Comparison of ENCODE assay signal across 16 cellular contexts in genomic region chr7:114302858-114303257, GRCh38.
"Had no signal": no experiment of that assay in that cellular context is flagged by ENCODE, and none has a peak within 500 bp of the region (broad histone marks: within the 10 kb centered on the region; RNA-seq: fewer than 3 reads in every experiment).

No MANE protein-coding gene starts in this region.

- H3K9me3 Mint-ChIP-seq: activated CD4-positive, alpha-beta memory T cell treated with anti-CD3 and anti-CD28 coated beads for 36 hours; activated naive CD4-positive, alpha-beta T cell treated with anti-CD3 and anti-CD28 coated beads for 36 hours; stimulated activated effector memory CD8-positive, alpha-beta T cell treated with anti-CD3 and anti-CD28 coated beads, Interleukin-12 subunit alpha, Interleukin-12 subunit beta, amount 100 ng/mL, for 72 hours had no signal

- H3K4me1 ChIP-seq: colonic mucosa, tibial artery had no signal

- H3K36me3 Mint-ChIP-seq: activated CD4-positive, alpha-beta memory T cell treated with anti-CD3 and anti-CD28 coated beads for 36 hours; natural killer cell; stimulated activated effector memory CD8-positive, alpha-beta T cell treated with anti-CD3 and anti-CD28 coated beads, Interleukin-12 subunit alpha, Interleukin-12 subunit beta, amount 100 ng/mL, for 72 hours had no signal

- H3K27me3 ChIP-seq: colonic mucosa, tibial artery had no signal

- H3K27ac Mint-ChIP-seq: activated CD4-positive, alpha-beta memory T cell treated with anti-CD3 and anti-CD28 coated beads for 36 hours; activated naive CD4-positive, alpha-beta T cell treated with anti-CD3 and anti-CD28 coated beads for 36 hours; natural killer cell; stimulated activated effector memory CD8-positive, alpha-beta T cell treated with anti-CD3 and anti-CD28 coated beads, Interleukin-12 subunit alpha, Interleukin-12 subunit beta, amount 100 ng/mL, for 72 hours had no signal

- H3K4me1 Mint-ChIP-seq: natural killer cell; stimulated activated effector memory CD8-positive, alpha-beta T cell treated with anti-CD3 and anti-CD28 coated beads, Interleukin-12 subunit alpha, Interleukin-12 subunit beta, amount 100 ng/mL, for 72 hours had no signal

- DNase-seq: activated CD4-positive, alpha-beta memory T cell treated with anti-CD3 and anti-CD28 coated beads for 36 hours; activated CD4-positive, alpha-beta T cell treated with anti-CD3 and anti-CD28 coated beads for 1 hour; activated CD8-positive, alpha-beta memory T cell treated with anti-CD3 and anti-CD28 coated beads, Interleukin-2, amount 50 U/mL, for 48 hours; activated naive CD4-positive, alpha-beta T cell treated with anti-CD3 and anti-CD28 coated beads for 36 hours; caudate nucleus; colonic mucosa; effector CD8-positive, alpha-beta T cell; hypothalamus; left cardiac atrium; natural killer cell; nucleus accumbens; right cardiac atrium; tibial artery had no signal

- H3K36me3 ChIP-seq: colonic mucosa, tibial artery had no signal

- H3K9me3 ChIP-seq: colonic mucosa, tibial artery had no signal

- H3K27me3 Mint-ChIP-seq: activated CD4-positive, alpha-beta memory T cell treated with anti-CD3 and anti-CD28 coated beads for 36 hours had no signal

- ATAC-seq: left cardiac atrium; natural killer cell; right cardiac atrium; stimulated activated effector memory CD8-positive, alpha-beta T cell treated with anti-CD3 and anti-CD28 coated beads, Interleukin-12 subunit alpha, Interleukin-12 subunit beta, amount 100 ng/mL, for 72 hours had no signal

- H3K4me3 Mint-ChIP-seq: activated CD4-positive, alpha-beta memory T cell treated with anti-CD3 and anti-CD28 coated beads for 36 hours; activated naive CD4-positive, alpha-beta T cell treated with anti-CD3 and anti-CD28 coated beads for 36 hours; natural killer cell; stimulated activated effector memory CD8-positive, alpha-beta T cell treated with anti-CD3 and anti-CD28 coated beads, Interleukin-12 subunit alpha, Interleukin-12 subunit beta, amount 100 ng/mL, for 72 hours had no signal

- H3K4me3 ChIP-seq: colonic mucosa, lung, smooth muscle cell, tibial artery had no signal
